In genomic region chr13:95689582-95689926, GRCh38 we compare ENCODE assay signal across 1 cellular context.
TF ChIP-seq lines count a peak whose summit lies in the region.

No MANE protein-coding gene starts in this region.

TF ChIP-seq in GM12878, 131 proteins besides CTCF, POLR2A, EP300 and RAD21:
- TF ChIP-seq ATF2 (IDR thresholded peaks at IDR 0.05; ENCODE audit: low read length) (no peak), SMARCA5 (IDR thresholded peaks at IDR 0.05) (no peak), ZNF592 (IDR thresholded peaks at IDR 0.05) (no peak), CEBPZ (IDR thresholded peaks at IDR 0.05; ENCODE audit: low read depth, low read length) (no peak)
